Comparison of ENCODE assay signal across 9 cellular contexts in the genomic region with DNA sequence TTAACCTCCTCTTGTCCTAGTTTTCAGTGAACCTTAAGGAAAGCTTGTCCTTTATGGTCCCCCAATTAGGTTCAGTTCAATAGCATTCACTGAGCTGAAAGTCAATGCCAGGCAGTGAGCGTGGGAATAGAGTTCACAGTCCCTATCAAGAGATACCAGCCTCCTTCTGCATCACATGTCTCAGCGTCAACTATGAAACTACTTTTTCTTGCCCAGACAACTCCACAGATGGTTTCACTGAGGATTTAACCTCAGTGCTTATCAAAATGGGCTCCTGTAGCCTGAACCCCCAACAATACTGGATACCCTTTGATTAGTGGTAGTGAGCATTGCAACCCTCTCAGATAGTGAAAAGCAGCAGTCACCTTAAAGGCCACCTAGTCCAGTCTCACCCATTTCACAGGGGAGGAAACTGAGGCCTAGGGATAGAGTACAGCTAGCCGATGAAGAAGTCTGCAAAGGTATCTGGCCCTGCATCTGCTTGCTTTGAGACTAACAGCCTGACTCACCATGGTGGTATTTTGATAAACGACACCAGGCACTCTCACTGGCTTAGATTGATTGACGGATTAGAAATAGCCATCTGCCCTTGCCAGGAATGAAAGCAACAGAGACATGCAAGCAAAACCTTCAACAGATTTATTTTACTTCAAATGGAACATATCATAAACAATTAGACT. TPM values are rescaled to one million over a fixed set of nuclear protein-coding genes. Genes with fewer than 3 reads are reported as not detected.
A peak's percentile ranks its signal among the peaks of the same experiment; 100 is the strongest.
DNase-seq lines count a peak whose midpoint lies in the region; ATAC-seq and TF ChIP-seq lines count a peak whose summit lies in the region.
"Had no signal": no experiment of that assay in that cellular context is flagged by ENCODE, and none has a peak within 500 bp of the region (broad histone marks: within the 10 kb centered on the region; RNA-seq: fewer than 3 reads in every experiment).

No MANE protein-coding gene starts in this region.

- BruUV-seq in IMR-90 (replicated peaks; lab: Mats Ljungman, UMichigan), result no TSS peak
- no TSS peak for BruUV-seq in Caco-2 (replicated peaks; lab: Mats Ljungman, UMichigan)

- DNase-seq in CD8-positive, alpha-beta memory T cell, result no peak
- DNase-seq in IMR-90, result no peak
- no peak for DNase-seq in activated naive CD8-positive, alpha-beta T cell treated with anti-CD3 and anti-CD28 coated beads for 36 hours
- DNase-seq in natural killer cell, result no peak
- DNase-seq in NK-92 treated with Interleukin-12 subunit alpha and Interleukin-12 subunit beta, amount 100 ng/mL, for 24 hours (lab: John Stamatoyannopoulos, UW), result no peak
- no peak for DNase-seq in NK-92 (lab: John Stamatoyannopoulos, UW; ENCODE audit: unreplicated experiment)
- no peak for DNase-seq in Caco-2
- DNase-seq: NCI-H1092 had no signal

- CTCF ChIA-PET in CD8-positive, alpha-beta memory T cell (lab: Charles Lee), result interaction anchor here (1.0 to 1.6 kb wide), 2 partner anchors 29 to 39 kb away, joined by 4 to 5 read pairs; partner anchors contain the start of gene TMF1
- CTCF ChIA-PET in IMR-90 (lab: Yijun Ruan, JAX) (interaction anchor here (0.6 kb wide), 1 partner anchor 34 kb away, joined by 3 read pairs; no protein-coding TSS in a partner anchor), Caco-2 (lab: Charles Lee) (no interaction called here)

- H3K9me3 Mint-ChIP-seq in CD8-positive, alpha-beta memory T cell, result no peaks in the 10 kb centered on the region
- no peaks in the 10 kb centered on the region for H3K9me3 Mint-ChIP-seq in activated naive CD8-positive, alpha-beta T cell treated with anti-CD3 and anti-CD28 coated beads for 36 hours
- H3K9me3 Mint-ChIP-seq in natural killer cell (no peaks in the 10 kb centered on the region), Caco-2 (ENCODE audit: unreplicated experiment) (no peaks in the 10 kb centered on the region)

- no peak for TF ChIP-seq POLR2A in IMR-90 (IDR thresholded peaks at IDR 0.05; ENCODE audit: low read depth, low read length)

- peaks cover 74 to 79% (median 77%) of the 10 kb centered on the region in 3 donors for H3K4me1 Mint-ChIP-seq in CD8-positive, alpha-beta memory T cell
- peaks cover 64% of the 10 kb centered on the region for H3K4me1 Mint-ChIP-seq in activated naive CD8-positive, alpha-beta T cell treated with anti-CD3 and anti-CD28 coated beads for 36 hours
- H3K4me1 Mint-ChIP-seq in natural killer cell, result peaks cover 56 to 59% of the 10 kb centered on the region in 2 donors
- H3K4me1 Mint-ChIP-seq in Caco-2 (ENCODE audit: low read depth, unreplicated experiment), result peaks cover 24% of the 10 kb centered on the region

- peak overlapping the region; percentile 86 to 99 (median 98) for H3K27ac Mint-ChIP-seq in CD8-positive, alpha-beta memory T cell
- H3K27ac Mint-ChIP-seq in activated naive CD8-positive, alpha-beta T cell treated with anti-CD3 and anti-CD28 coated beads for 36 hours, result peak overlapping the region; percentile 97
- H3K27ac Mint-ChIP-seq in natural killer cell, result peak overlapping the region; percentile 90 to 98
- no peak overlapping the region for H3K27ac Mint-ChIP-seq in Caco-2 (ENCODE audit: unreplicated experiment)

- no peaks in the 10 kb centered on the region for H3K27me3 Mint-ChIP-seq in CD8-positive, alpha-beta memory T cell
- no peaks in the 10 kb centered on the region for H3K27me3 Mint-ChIP-seq in activated naive CD8-positive, alpha-beta T cell treated with anti-CD3 and anti-CD28 coated beads for 36 hours
- H3K27me3 Mint-ChIP-seq in natural killer cell (ENCODE audit: low read depth in 2 of 2) (no peaks in the 10 kb centered on the region), Caco-2 (ENCODE audit: insufficient read depth, unreplicated experiment) (no peaks in the 10 kb centered on the region)

- no peak overlapping the region for H2AK9ac ChIP-seq in IMR-90 (replicated peaks; ENCODE audit: low read depth, low read length, poor library complexity)

- H3K36me3 Mint-ChIP-seq in CD8-positive, alpha-beta memory T cell, result peaks cover 0 to 34% (median 0%) of the 10 kb centered on the region in 3 donors
- H3K36me3 Mint-ChIP-seq in activated naive CD8-positive, alpha-beta T cell treated with anti-CD3 and anti-CD28 coated beads for 36 hours, result peaks cover 12% of the 10 kb centered on the region
- H3K36me3 Mint-ChIP-seq in natural killer cell (no peaks in the 10 kb centered on the region), Caco-2 (ENCODE audit: insufficient read depth, unreplicated experiment) (peaks cover 2% of the 10 kb centered on the region)

- ATAC-seq in IMR-90 (ENCODE audit: low read depth) (no peak), natural killer cell (no peak), GM19351 (IDR thresholded peaks at IDR 0.05; ENCODE audit: unreplicated experiment) (no peak)

- dilution Hi-C loops in IMR-90 (cut with HindIII; ENCODE audit: low sequenced_read_pairs, unreplicated experiment), result no loop called here

- no peak overlapping the region for H3K9ac ChIP-seq in IMR-90 (ENCODE audit: low read depth, low read length)

- 100% methylated on average over 1 of the region's 5 CpGs; no CpG with 5 or more reads in 1 of the 2 experiments for WGBS in IMR-90 (ENCODE audit: extremely low coverage in 2 of 2, insufficient read length in 1 of 2), 2 experiments

- no peak overlapping the region; the same call in 1 of the 2 replicates for H3K18ac ChIP-seq in IMR-90 (ENCODE audit: low read depth, low read length)

- H3K4me2 ChIP-seq in IMR-90 (ENCODE audit: low read depth, low read length), result no peak overlapping the region

- no peak overlapping the region for H4K5ac ChIP-seq in IMR-90 (ENCODE audit: low read depth, low read length)

- in situ Hi-C loops in IMR-90 (cut with MboI; ENCODE audit: low sequenced_read_pairs), result no loop called here

- H3K9me1 ChIP-seq in IMR-90 (ENCODE audit: insufficient read depth, low read length), result peaks cover 7% of the 10 kb centered on the region

- no peak for TF ChIP-seq RAD21 in IMR-90 (IDR thresholded peaks at IDR 0.05; ENCODE audit: low read length)

- no peak overlapping the region for H3K56ac ChIP-seq in IMR-90 (ENCODE audit: extremely low read depth, insufficient read depth, low read length)

- H3K27ac ChIP-seq in CD8-positive, alpha-beta memory T cell (ENCODE audit: low read depth, low read length), result no peak overlapping the region
- no peak overlapping the region for H3K27ac ChIP-seq in IMR-90 (ENCODE audit: insufficient read depth, low read length)

- H3K36me3 ChIP-seq in CD8-positive, alpha-beta memory T cell (ENCODE audit: insufficient read depth, low read length), result no peaks in the 10 kb centered on the region
- no peaks in the 10 kb centered on the region for H3K36me3 ChIP-seq in IMR-90 (ENCODE audit: control insufficient read depth, insufficient read depth, low read length)
- H3K36me3 ChIP-seq in Caco-2 (ENCODE audit: control insufficient read depth, insufficient read depth, low read length), result no peaks in the 10 kb centered on the region

- intact Hi-C loops in IMR-90 (cut with micrococcal nuclease) (loop anchor here (10.0 kb wide), 2 partner anchors 783 to 863 kb away; no protein-coding TSS in a partner anchor), natural killer cell (cut with micrococcal nuclease) (loop anchor here (10.0 kb wide), 1 partner anchor 1427 kb away; the partner anchor contains the start of gene SUCLG2), Caco-2 (cut with micrococcal nuclease; ENCODE audit: unreplicated experiment) (loop anchor here (2.0 kb wide), 2 partner anchors 29 to 69 kb away; partner anchors contain the start of genes EOGT and TMF1)

- H3K4me1 ChIP-seq in CD8-positive, alpha-beta memory T cell (ENCODE audit: insufficient read depth, low read length), result peaks cover 63% of the 10 kb centered on the region
- H3K4me1 ChIP-seq in IMR-90 (ENCODE audit: control insufficient read depth, insufficient read depth, low read length), result peaks cover 9% of the 10 kb centered on the region
- peaks cover 5% of the 10 kb centered on the region; the same call in 1 of the 2 replicates for H3K4me1 ChIP-seq in Caco-2

- no peaks in the 10 kb centered on the region for H3K9me3 ChIP-seq in CD8-positive, alpha-beta memory T cell (ENCODE audit: low read length)
- H3K9me3 ChIP-seq in IMR-90 (ENCODE audit: control insufficient read depth, insufficient read depth, low read length) (no peaks in the 10 kb centered on the region), Caco-2 (no peaks in the 10 kb centered on the region)

- peaks cover 0 to 39% of the 10 kb centered on the region in 2 experiments for H3K79me1 ChIP-seq in IMR-90 (ENCODE audit: low read depth in 1 of 2, low read length in 2 of 2)

- peak overlapping the region; percentile 30 for H2BK20ac ChIP-seq in IMR-90 (ENCODE audit: low read depth, low read length)

- H3K4me3 ChIP-seq in CD8-positive, alpha-beta memory T cell (ENCODE audit: low read length), result peak overlapping the region; percentile 21
- H3K4me3 ChIP-seq in IMR-90 (ENCODE audit: insufficient read depth, low read depth, low read length) (no peak overlapping the region), Caco-2 (ENCODE audit: low read depth, low read length) (no peak overlapping the region)

- peak overlapping the region; percentile 54 for H4K91ac ChIP-seq in IMR-90 (ENCODE audit: insufficient read depth, low read depth, low read length)

- peak overlapping the region; percentile 43; the same call in 1 of the 2 replicates for H3K14ac ChIP-seq in IMR-90 (replicated peaks; ENCODE audit: low read depth, low read length)

- H2AFZ ChIP-seq in IMR-90 (replicated peaks; ENCODE audit: low read length, poor library complexity), result no peak overlapping the region

- TF ChIP-seq CTCF in IMR-90 (conservative IDR thresholded peaks at IDR 0.05; ENCODE audit: low read depth, low read length) (no peak), natural killer cell (IDR thresholded peaks at IDR 0.05) (no peak), Caco-2 (IDR thresholded peaks at IDR 0.05; ENCODE audit: insufficient read depth in 1 of 2, low read depth in 1 of 2, low read length in 1 of 2, severe bottlenecking in 1 of 2, unreplicated experiment in 1 of 2) (no peak)

- H3K4me3 Mint-ChIP-seq in CD8-positive, alpha-beta memory T cell, result peak overlapping the region; percentile 53 to 80 (median 72)
- peak overlapping the region; percentile 22 for H3K4me3 Mint-ChIP-seq in activated naive CD8-positive, alpha-beta T cell treated with anti-CD3 and anti-CD28 coated beads for 36 hours
- H3K4me3 Mint-ChIP-seq in natural killer cell (peak overlapping the region; percentile 43), Caco-2 (ENCODE audit: unreplicated experiment) (no peak overlapping the region)

- H3K27me3 ChIP-seq in CD8-positive, alpha-beta memory T cell (ENCODE audit: insufficient read depth, low read length, poor library complexity, severe bottlenecking), result no peaks in the 10 kb centered on the region
- H3K27me3 ChIP-seq in IMR-90 (ENCODE audit: control insufficient read depth, insufficient read depth, low read length), result no peaks in the 10 kb centered on the region
- no peaks in the 10 kb centered on the region for H3K27me3 ChIP-seq in Caco-2 (replicated peaks; ENCODE audit: control insufficient read depth, insufficient read depth, low read length)

- peaks cover 4% of the 10 kb centered on the region; the same call in 1 of the 2 replicates for H4K20me1 ChIP-seq in IMR-90 (ENCODE audit: insufficient read depth, low read length)

- POLR2A ChIA-PET in CD8-positive, alpha-beta memory T cell (lab: Charles Lee), result interaction anchor here (1.5 to 1.9 kb wide), 3 partner anchors 10 to 30 kb away, joined by 3 to 6 read pairs (median 5); no protein-coding TSS in a partner anchor
- POLR2A ChIA-PET in IMR-90 (lab: Charles Lee; ENCODE audit: unreplicated experiment), result no interaction called here
- POLR2A ChIA-PET in Caco-2 (lab: Charles Lee), result no interaction called here

- H3K23ac ChIP-seq in IMR-90 (ENCODE audit: low read depth, low read length), result peak overlapping the region; percentile 73; the same call in 1 of the 2 replicates

- H2AK5ac ChIP-seq in IMR-90 (ENCODE audit: low read depth, low read length), result peak overlapping the region; percentile 12; the same call in 1 of the 2 replicates

- H3K4ac ChIP-seq in IMR-90 (ENCODE audit: low read depth, low read length), result peak overlapping the region; percentile 58; the same call in 1 of the 2 replicates

- H2BK120ac ChIP-seq in IMR-90 (ENCODE audit: low read depth, low read length), result peak overlapping the region; percentile 52

- H2BK5ac ChIP-seq in IMR-90 (ENCODE audit: low read depth, low read length, poor library complexity, severe bottlenecking), result peak overlapping the region; percentile 17

- H4K8ac ChIP-seq in IMR-90 (ENCODE audit: low read depth in 2 of 2, low read length in 2 of 2), result peak overlapping the region in 1 of 2 experiments; percentile 32; a peak in 1 of 4 replicates

- H2BK15ac ChIP-seq in IMR-90 (ENCODE audit: low read depth, low read length), result peak overlapping the region; percentile 23; the same call in 1 of the 3 replicates

RNA-seq across cellular contexts. Expression of gene UBA3, which starts 1.6 kb away (rescaled TPM):
- 10 to 100 TPM; 76.6 to 89.5 TPM for total RNA-seq in CD8-positive, alpha-beta memory T cell
- polyA plus RNA-seq in CD8-positive, alpha-beta memory T cell, result 42.6 TPM
- total RNA-seq in IMR-90 (2012; rRNA removed), result 64.3 and 77.2 TPM in 2 replicates
- polyA plus RNA-seq in IMR-90 (2012; rRNA removed), result 42.6 and 51.8 TPM in 2 replicates
- 9.2 and 15.1 TPM in 2 replicates for polyA plus RNA-seq in IMR-90 (2012; cell fraction: cytosol; rRNA removed)
- 11.2 and 75.3 TPM in 2 replicates for polyA plus RNA-seq in IMR-90 (2012; cell fraction: nucleus; rRNA removed; ENCODE audit: low replicate concordance)
- 10 to 100 TPM; 64.1 to 74.3 TPM for total RNA-seq in activated naive CD8-positive, alpha-beta T cell treated with anti-CD3 and anti-CD28 coated beads for 36 hours
- total RNA-seq in natural killer cell, result 10 to 100 TPM; 72.0 to 87.7 (median 72.8) TPM
- total RNA-seq in Caco-2 (2022), result 45.7 and 49.6 TPM in 2 replicates

RNA-seq across cellular contexts. Expression of gene ARL6IP5, which starts 3.0 kb away (rescaled TPM):
- 100 to 1,000 TPM; 121 to 124 TPM for total RNA-seq in CD8-positive, alpha-beta memory T cell
- 425 TPM for polyA plus RNA-seq in CD8-positive, alpha-beta memory T cell
- 98.8 and 126 TPM in 2 replicates for total RNA-seq in IMR-90 (2012; rRNA removed)
- polyA plus RNA-seq in IMR-90 (2012; rRNA removed), result 68.7 and 76.4 TPM in 2 replicates
- 25.4 and 55.0 TPM in 2 replicates for polyA plus RNA-seq in IMR-90 (2012; cell fraction: cytosol; rRNA removed)
- polyA plus RNA-seq in IMR-90 (2012; cell fraction: nucleus; rRNA removed; ENCODE audit: low replicate concordance), result 14.4 and 22.8 TPM in 2 replicates
- total RNA-seq in activated naive CD8-positive, alpha-beta T cell treated with anti-CD3 and anti-CD28 coated beads for 36 hours, result 10 to 100 TPM; 67.6 to 69.0 TPM
- 100 to 1,000 TPM in 2 of 3 donors, 10 to 100 TPM in 1; 98.1 to 132 (median 105) TPM for total RNA-seq in natural killer cell
- total RNA-seq in Caco-2 (2022), result 31.2 and 32.1 TPM in 2 replicates

RNA-seq across cellular contexts. Expression of gene TMF1, which starts 29.6 kb away (rescaled TPM):
- 10 to 100 TPM; 31.8 to 35.6 TPM for total RNA-seq in CD8-positive, alpha-beta memory T cell
- polyA plus RNA-seq in CD8-positive, alpha-beta memory T cell, result 40.0 TPM
- total RNA-seq in IMR-90 (2012; rRNA removed) (39.1 and 57.5 TPM in 2 replicates), natural killer cell (100 to 1,000 TPM in 1 of 3 donors, 10 to 100 TPM in 2; 76.9 to 110 (median 85.5) TPM), Caco-2 (2022) (30.2 and 35.0 TPM in 2 replicates)
- polyA plus RNA-seq in IMR-90 (2012; rRNA removed), result 9.5 and 12.4 TPM in 2 replicates
- 1.9 and 2.2 TPM in 2 replicates for polyA plus RNA-seq in IMR-90 (2012; cell fraction: cytosol; rRNA removed)
- polyA plus RNA-seq in IMR-90 (2012; cell fraction: nucleus; rRNA removed; ENCODE audit: low replicate concordance), result 3.2 and 16.3 TPM in 2 replicates
- 10 to 100 TPM; 28.8 to 30.5 TPM for total RNA-seq in activated naive CD8-positive, alpha-beta T cell treated with anti-CD3 and anti-CD28 coated beads for 36 hours

RNA-seq across cellular contexts. Expression of gene LMOD3, which starts 40.7 kb away (rescaled TPM):
- total RNA-seq in CD8-positive, alpha-beta memory T cell, result not detected
- 0.14 TPM for polyA plus RNA-seq in CD8-positive, alpha-beta memory T cell
- total RNA-seq in IMR-90 (2012; rRNA removed) (not detected in 2 replicates), natural killer cell (not detected), Caco-2 (2022) (not detected in 2 replicates)
- polyA plus RNA-seq in IMR-90 (2012; rRNA removed), result not detected in 2 replicates
- not detected in 2 replicates for polyA plus RNA-seq in IMR-90 (2012; cell fraction: cytosol; rRNA removed)
- polyA plus RNA-seq in IMR-90 (2012; cell fraction: nucleus; rRNA removed; ENCODE audit: low replicate concordance), result not detected in 2 replicates
- total RNA-seq in activated naive CD8-positive, alpha-beta T cell treated with anti-CD3 and anti-CD28 coated beads for 36 hours, result not detected
